In genomic region chr3:190053919-190054672, GRCh38 we compare ENCODE assay signal across 13 cellular contexts.
DNase-seq lines count a peak whose midpoint lies in the region; ATAC-seq and TF ChIP-seq lines count a peak whose summit lies in the region.
"Had no signal": no experiment of that assay in that cellular context is flagged by ENCODE, and none has a peak within 500 bp of the region (broad histone marks: within the 10 kb centered on the region; RNA-seq: fewer than 3 reads in every experiment).

No MANE protein-coding gene starts in this region.

- H3K4me2 ChIP-seq in IMR-90 (ENCODE audit: low read depth, low read length), result peak overlapping the region; percentile 44; the same call in 1 of the 2 replicates

- H3K9me3 ChIP-seq in IMR-90 (ENCODE audit: control insufficient read depth, insufficient read depth, low read length), result no peaks in the 10 kb centered on the region
- no peaks in the 10 kb centered on the region for H3K9me3 ChIP-seq in upper lobe of left lung
- H3K9me3 ChIP-seq: SJCRH30 had no signal

- H3K27ac ChIP-seq in IMR-90 (ENCODE audit: insufficient read depth, low read length) (peak overlapping the region; percentile 30; the same call in 1 of the 2 replicates), upper lobe of left lung (no peak overlapping the region)
- H3K27ac ChIP-seq: SJCRH30 had no signal

- no peak overlapping the region for H2AFZ ChIP-seq in IMR-90 (replicated peaks; ENCODE audit: low read length, poor library complexity)

- H2BK120ac ChIP-seq in IMR-90 (ENCODE audit: low read depth, low read length), result peak overlapping the region; percentile 75; the same call in 1 of the 2 replicates

- no CpG with 5 or more reads among the region's 4 CpGs for WGBS in IMR-90 (ENCODE audit: extremely low coverage in 2 of 2, insufficient read length in 1 of 2), 2 experiments
- WGBS in upper lobe of left lung, 2 donors, result 57 to 82% methylated on average over 4 of the region's 4 CpGs

- H3K9ac ChIP-seq in IMR-90 (ENCODE audit: low read depth, low read length), result no peak overlapping the region

- H3K36me3 ChIP-seq in BJ (ENCODE audit: control insufficient read depth, insufficient read depth, low read length) (no peaks in the 10 kb centered on the region), IMR-90 (ENCODE audit: control insufficient read depth, insufficient read depth, low read length) (no peaks in the 10 kb centered on the region), upper lobe of left lung (no peaks in the 10 kb centered on the region)
- H3K36me3 ChIP-seq: SJCRH30 had no signal

- peak overlapping the region; percentile 74; the same call in 1 of the 2 replicates for H2BK20ac ChIP-seq in IMR-90 (ENCODE audit: low read depth, low read length)

- intact Hi-C loops in IMR-90 (cut with micrococcal nuclease), result loop anchor here (1.0 kb wide), 1 partner anchor 62 kb away; no protein-coding TSS in a partner anchor

- no peak overlapping the region for H2AK9ac ChIP-seq in IMR-90 (replicated peaks; ENCODE audit: low read depth, low read length, poor library complexity)

- peak overlapping the region; percentile 64; the same call in 1 of the 2 replicates for H3K18ac ChIP-seq in IMR-90 (ENCODE audit: low read depth, low read length)

- no peaks in the 10 kb centered on the region for H4K20me1 ChIP-seq in IMR-90 (ENCODE audit: insufficient read depth, low read length)

- BruUV-seq in IMR-90 (replicated peaks; lab: Mats Ljungman, UMichigan), result no TSS peak

- peak overlapping the region; percentile 43; the same call in 1 of the 2 replicates for H4K5ac ChIP-seq in IMR-90 (ENCODE audit: low read depth, low read length)

- H3K23ac ChIP-seq in IMR-90 (ENCODE audit: low read depth, low read length), result peak overlapping the region; percentile 76

- CTCF ChIA-PET in BJ (lab: Yijun Ruan, JAX), result interaction anchor here (0.7 to 1.5 kb wide), 6 partner anchors 9 to 337 kb away, joined by 3 to 5 read pairs (median 4); no protein-coding TSS in a partner anchor
- CTCF ChIA-PET in IMR-90 (lab: Yijun Ruan, JAX), result interaction anchor here (0.6 to 2.2 kb wide), 9 partner anchors 9 to 172 kb away, joined by 3 to 6 read pairs (median 4); no protein-coding TSS in a partner anchor

- H3K4me1 ChIP-seq in IMR-90 (ENCODE audit: control insufficient read depth, insufficient read depth, low read length) (peaks cover 18% of the 10 kb centered on the region), upper lobe of left lung (peaks cover 0 to 2% (median 0%) of the 10 kb centered on the region in 4 donors)

- peak overlapping the region; percentile 76; the same call in 1 of the 2 replicates for H3K4ac ChIP-seq in IMR-90 (ENCODE audit: low read depth, low read length)

- peak; percentile 29; the same call in 1 of the 2 replicates for TF ChIP-seq RAD21 in IMR-90 (IDR thresholded peaks at IDR 0.05; ENCODE audit: low read length)

- H3K4me3 ChIP-seq in BJ (ENCODE audit: low read depth, low read length), result no peak overlapping the region
- no peak overlapping the region for H3K4me3 ChIP-seq in IMR-90 (ENCODE audit: insufficient read depth, low read depth, low read length)
- no peak overlapping the region for H3K4me3 ChIP-seq in upper lobe of left lung
- H3K4me3 ChIP-seq: SJCRH30 had no signal

- in situ Hi-C loops in IMR-90 (cut with MboI; ENCODE audit: low sequenced_read_pairs), result no loop called here

- peaks cover 10% of the 10 kb centered on the region; the same call in 1 of the 2 replicates for H3K9me1 ChIP-seq in IMR-90 (ENCODE audit: insufficient read depth, low read length)

- peak overlapping the region; percentile 48; the same call in 1 of the 2 replicates for H4K91ac ChIP-seq in IMR-90 (ENCODE audit: insufficient read depth, low read depth, low read length)

- TF ChIP-seq CTCF in BJ (IDR thresholded peaks at IDR 0.05; ENCODE audit: insufficient read depth, low read depth, low read length) (peak; percentile 17; the same call in 1 of the 2 replicates), IMR-90 (conservative IDR thresholded peaks at IDR 0.05; ENCODE audit: low read depth, low read length) (peak; percentile 29; the same call in 1 of the 2 replicates), upper lobe of left lung (IDR thresholded peaks at IDR 0.05) (no peak)

- no peak for DNase-seq in BJ (ENCODE audit: low read depth)
- peak; percentile 92 for DNase-seq in IMR-90
- peak; percentile 73 for DNase-seq in astrocyte of the hippocampus (ENCODE audit: low read depth, low spot score)
- peak; percentile 87 for DNase-seq in kidney glomerular epithelial cell (lab: John Stamatoyannopoulos, UW)
- DNase-seq in activated naive CD4-positive, alpha-beta T cell (lab: John Stamatoyannopoulos, UW), result no peak
- DNase-seq in upper lobe of left lung, result no peak
- DNase-seq: activated CD8-positive, alpha-beta T cell treated with anti-CD3 and anti-CD28 coated beads for 36 hours; activated naive CD8-positive, alpha-beta T cell treated with anti-CD3 and anti-CD28 coated beads, Interleukin-2, amount 50 U/mL, for 24 hours; CD8-positive, alpha-beta T cell; KBM-7; SJCRH30 had no signal

- 0 out of 2 replicates have a peak overlapping the region, but pooled peaks have one; percentile 67 for H3K14ac ChIP-seq in IMR-90 (replicated peaks; ENCODE audit: low read depth, low read length)

- dilution Hi-C loops in IMR-90 (cut with HindIII; ENCODE audit: low sequenced_read_pairs, unreplicated experiment), result no loop called here

- TF ChIP-seq POLR2A in IMR-90 (IDR thresholded peaks at IDR 0.05; ENCODE audit: low read depth, low read length), result no peak; the same call in 1 of the 2 replicates
- no peak for TF ChIP-seq POLR2A in upper lobe of left lung (IDR thresholded peaks at IDR 0.05)

- no peak for TF ChIP-seq EP300 in upper lobe of left lung (IDR thresholded peaks at IDR 0.05)

- H3K56ac ChIP-seq in IMR-90 (ENCODE audit: extremely low read depth, insufficient read depth, low read length), result peak overlapping the region; percentile 22; the same call in 1 of the 2 replicates

- H4K8ac ChIP-seq in IMR-90 (ENCODE audit: low read depth in 2 of 2, low read length in 2 of 2), result peak overlapping the region; percentile 58 to 65

- POLR2A ChIA-PET in BJ (lab: Charles Lee), result no interaction called here
- POLR2A ChIA-PET in IMR-90 (lab: Charles Lee; ENCODE audit: unreplicated experiment), result no interaction called here

- H2BK15ac ChIP-seq in IMR-90 (ENCODE audit: low read depth, low read length), result peak overlapping the region; percentile 77

- peaks cover 17 to 49% of the 10 kb centered on the region in 2 experiments; a peak in 3 of 4 replicates for H3K79me1 ChIP-seq in IMR-90 (ENCODE audit: low read depth in 1 of 2, low read length in 2 of 2)

- H3K27me3 ChIP-seq in BJ (ENCODE audit: control insufficient read depth, insufficient read depth, low read length) (no peaks in the 10 kb centered on the region), IMR-90 (ENCODE audit: control insufficient read depth, insufficient read depth, low read length) (no peaks in the 10 kb centered on the region), upper lobe of left lung (no peaks in the 10 kb centered on the region)
- H3K27me3 ChIP-seq: SJCRH30 had no signal

- ATAC-seq in IMR-90 (ENCODE audit: low read depth), result peak; percentile 65
- no peak for ATAC-seq in GM19328 (IDR thresholded peaks at IDR 0.05; ENCODE audit: unreplicated experiment)
- no peak for ATAC-seq in upper lobe of left lung (ENCODE audit: low FRiP score in 2 of 2)
- no peak for ATAC-seq in GM21360 (IDR thresholded peaks at IDR 0.05; ENCODE audit: unreplicated experiment)
- ATAC-seq: activated CD8-positive, alpha-beta T cell treated with anti-CD3 and anti-CD28 coated beads for 36 hours; activated naive CD8-positive, alpha-beta T cell treated with anti-CD3 and anti-CD28 coated beads, Interleukin-2, amount 50 U/mL, for 24 hours; CD8-positive, alpha-beta T cell had no signal

- H2AK5ac ChIP-seq in IMR-90 (ENCODE audit: low read depth, low read length), result no peak overlapping the region

- H2BK5ac ChIP-seq in IMR-90 (ENCODE audit: low read depth, low read length, poor library complexity, severe bottlenecking), result peak overlapping the region; percentile 68

TF ChIP-seq in IMR-90, 13 proteins besides CTCF, POLR2A, EP300 and RAD21:
- TF ChIP-seq FOS (IDR thresholded peaks at IDR 0.05; ENCODE audit: low read depth, low read length) (peak; percentile 52; the same call in 1 of the 2 replicates), CEBPB (IDR thresholded peaks at IDR 0.05; ENCODE audit: low read depth, low read length) (no peak)

Comparison
In these comparisons a context has a peak if more than half of its experiments do, and no peak if none do; other contexts are left out.
1. DNase-seq: peak in IMR-90 (single experiment), astrocyte of the hippocampus (single experiment) and kidney glomerular epithelial cell (single experiment); none in BJ (single experiment), activated naive CD4-positive, alpha-beta T cell (0 of 4) and upper lobe of left lung (0 of 2).
2. CTCF ChIP-seq: peak in BJ (single experiment) and IMR-90 (single experiment); none in upper lobe of left lung (0 of 6).